In genomic region chr14:23469127-23469905, GRCh38 we compare ENCODE assay signal across 8 cellular contexts. TPM values are rescaled to one million over a fixed set of nuclear protein-coding genes. Genes with fewer than 3 reads are reported as not detected.
DNase-seq lines count a peak whose midpoint lies in the region; ATAC-seq, FAIRE-seq and TF ChIP-seq lines count a peak whose summit lies in the region.

Gene NGDN (plus strand): TSS chr14:23469703. CDS start chr14:23469716, 13 bp downstream.

- H3K9me3 ChIP-seq in T-helper 17 cell (ENCODE audit: control insufficient read depth, low read length, poor library complexity, severe bottlenecking) (no peaks in the 10 kb centered on the region), prostate gland (no peaks in the 10 kb centered on the region)

- peak; percentile 80 for FAIRE-seq in urothelium cell line (lab: Jason Lieb, UNC)

- H3K4me1 Mint-ChIP-seq in T-helper 17 cell, result peaks cover 6% of the 10 kb centered on the region

- no peaks in the 10 kb centered on the region for H3K36me3 ChIP-seq in prostate gland

- H3K4me3 ChIP-seq in prostate gland, result peak within 1 kb of the TSS; percentile 82 to 87

- TF ChIP-seq CTCF in prostate gland (IDR thresholded peaks at IDR 0.05), result peak; percentile 64 to 96 (median 87)

- ATAC-seq in HG02885 (IDR thresholded peaks at IDR 0.05; ENCODE audit: poor library complexity, unreplicated experiment) (peak; percentile 97), T-helper 17 cell (peak; percentile 92), left ventricle myocardium superior (peak; percentile 93)

- H3K27ac ChIP-seq in angular gyrus (ENCODE audit: low read depth, low read length) (peak within 1 kb of the TSS; percentile 93), prostate gland (peak within 1 kb of the TSS; percentile 83)

- under 1% methylated on average over 41 of the region's 41 CpGs for WGBS in prostate gland

- H3K27ac Mint-ChIP-seq in T-helper 17 cell, result no peak within 1 kb of the TSS

- DNase-seq in NCI-H1694 (lab: John Stamatoyannopoulos, UW) (peak; percentile 100), T-helper 17 cell (peak; percentile 70 to 87 (median 81)), left ventricle myocardium superior (peak; percentile 95), prostate gland (ENCODE audit: low spot score) (peak; percentile 98), urothelium cell line (ENCODE audit: low spot score) (peak; percentile 95)

- H3K27me3 ChIP-seq in prostate gland (replicated peaks; ENCODE audit: insufficient read depth), result no peaks in the 10 kb centered on the region

- H3K4me3 Mint-ChIP-seq in T-helper 17 cell, result no peak within 1 kb of the TSS

- peaks cover 5% of the 10 kb centered on the region for H3K4me1 ChIP-seq in prostate gland (replicated peaks)

- TF ChIP-seq POLR2A in GM15510 (IDR thresholded peaks at IDR 0.05; ENCODE audit: borderline replicate concordance, extremely low read depth, insufficient read length) (peak; percentile 54), prostate gland (IDR thresholded peaks at IDR 0.05) (peak; percentile 12)

- intact Hi-C loops in left ventricle myocardium superior (cut with micrococcal nuclease) (no loop called here), prostate gland (cut with DNase I) (loop anchor here (5.0 kb wide), 1 partner anchor 147 kb away; the partner anchor contains the start of gene PABPN1)

- H3K36me3 Mint-ChIP-seq in T-helper 17 cell (ENCODE audit: low read depth), result peaks cover 5% of the 10 kb centered on the region

- no peaks in the 10 kb centered on the region for H3K27me3 Mint-ChIP-seq in T-helper 17 cell

RNA-seq across cellular contexts. Expression of gene NGDN, which starts in this region (rescaled TPM):
- total RNA-seq in T-helper 17 cell (100 to 1,000 TPM in 1 of 2 donors, 10 to 100 TPM in 1; 97.6 to 120 TPM), left ventricle myocardium superior (18.6 TPM), prostate gland (10 to 100 TPM; 33.7 to 37.0 TPM)

Comparison
In these comparisons a context has a peak if more than half of its experiments do, and no peak if none do; other contexts are left out.
1. Peak in every context shown above with its lines: DNase-seq, ATAC-seq, H3K4me3 ChIP-seq and H3K27ac ChIP-seq.